ENCODE assay signal across 13 cellular contexts in the genomic region with DNA sequence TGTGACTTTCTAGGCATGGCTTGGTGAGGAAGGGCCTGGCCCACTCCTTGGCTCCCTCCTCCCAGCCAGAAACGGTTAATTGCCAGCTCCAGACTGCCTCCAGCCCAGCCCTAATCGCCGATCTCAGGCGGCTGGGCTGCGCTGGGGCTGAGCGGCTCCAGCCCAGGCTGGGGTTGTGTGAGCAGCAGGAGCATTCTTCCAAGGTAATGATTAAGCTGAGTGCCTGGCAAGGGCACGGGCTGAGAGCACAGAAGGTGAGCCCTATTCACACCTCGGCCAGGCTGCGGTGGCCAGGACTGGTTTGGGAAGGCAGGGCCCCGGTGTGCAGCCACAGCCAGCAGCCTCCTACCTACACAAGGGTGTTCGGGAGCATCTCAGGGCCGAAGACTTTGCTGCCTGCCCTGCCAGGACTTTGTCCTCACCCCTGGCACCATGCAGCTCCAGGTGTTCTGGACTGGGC. TPM values are rescaled to one million over a fixed set of nuclear protein-coding genes. Genes with fewer than 3 reads are reported as not detected.
DNase-seq lines count a peak whose midpoint lies in the region; ATAC-seq and TF ChIP-seq lines count a peak whose summit lies in the region.
"Had no signal": no experiment of that assay in that cellular context is flagged by ENCODE, and none has a peak within 500 bp of the region (broad histone marks: within the 10 kb centered on the region; RNA-seq: fewer than 3 reads in every experiment).

A gene (plus strand): TSS at position 257 of the 460 bp plus-strand sequence. CDS start 176 bp downstream, at position 433.

- no peak within 1 kb of the TSS for H3K4me3 ChIP-seq in parathyroid adenoma (ENCODE audit: low read depth, low read length)
- H3K4me3 ChIP-seq: esophagus squamous epithelium, SJSA1 had no signal

- peak within 1 kb of the TSS; percentile 39 for H2AFZ ChIP-seq in parathyroid adenoma

- DNase-seq in ELF-1 (ENCODE audit: low read depth, low spot score) (peak; percentile 93), OCI-M1 (lab: John Stamatoyannopoulos, UW) (peak; percentile 76), left ventricle myocardium superior (peak; percentile 61), SHP77 treated with DMSO at 0.1 percent for 48 hours (lab: John Stamatoyannopoulos, UW) (no peak), GOT3 (lab: John Stamatoyannopoulos, UW) (no peak)
- DNase-seq: esophagus squamous epithelium, NCI-H1694 treated with DMSO at 0.1 percent for 48 hours had no signal

- H3K79me2 ChIP-seq in parathyroid adenoma, result no peaks in the 10 kb centered on the region

- ATAC-seq in left ventricle myocardium superior (peak; percentile 87), HG03520 (IDR thresholded peaks at IDR 0.05; ENCODE audit: unreplicated experiment) (no peak), HG02870 (IDR thresholded peaks at IDR 0.05; ENCODE audit: unreplicated experiment) (no peak)
- ATAC-seq: HCT116 had no signal

- no peaks in the 10 kb centered on the region for H3K27me3 ChIP-seq in parathyroid adenoma (ENCODE audit: control insufficient read depth, insufficient read depth, low read length)
- H3K27me3 ChIP-seq: SJSA1 had no signal

- no peaks in the 10 kb centered on the region for H3K36me3 ChIP-seq in parathyroid adenoma (ENCODE audit: control insufficient read depth, insufficient read depth, low read length)
- H3K36me3 ChIP-seq: esophagus squamous epithelium, SJSA1 had no signal

- H3K9me3 ChIP-seq in parathyroid adenoma (ENCODE audit: control insufficient read depth, low read length), result no peaks in the 10 kb centered on the region
- H3K9me3 ChIP-seq: esophagus squamous epithelium, SJSA1 had no signal

- no peak within 1 kb of the TSS for H3K27ac ChIP-seq in parathyroid adenoma
- H3K27ac ChIP-seq: esophagus squamous epithelium, SJSA1 had no signal

- no peak within 1 kb of the TSS for H3K4me2 ChIP-seq in parathyroid adenoma (ENCODE audit: low read length)

- no peak within 1 kb of the TSS for H3K9ac ChIP-seq in parathyroid adenoma

- no peak for TF ChIP-seq CTCF in parathyroid adenoma (IDR thresholded peaks at IDR 0.05)

- no peaks in the 10 kb centered on the region for H3K4me1 ChIP-seq in parathyroid adenoma
- H3K4me1 ChIP-seq: SJSA1 had no signal

- intact Hi-C loops in left ventricle myocardium superior (cut with micrococcal nuclease), result no loop called here

RNA-seq across cellular contexts. Expression of the gene that starts here (rescaled TPM):
- not detected for total RNA-seq in left ventricle myocardium superior
- total RNA-seq: esophagus squamous epithelium, mononuclear cell, SJSA1 had no signal

Comparison
In these comparisons a context has a peak if more than half of its experiments do, and no peak if none do; other contexts are left out.
1. Peak in DNase-seq and ATAC-seq in left ventricle myocardium superior; RNA of the gene not detected or under 1 TPM.
2. DNase-seq: peak in ELF-1 (single experiment) and OCI-M1 (single experiment); none in SHP77 treated with DMSO at 0.1 percent for 48 hours (single experiment) and GOT3 (single experiment).